Comparison of ENCODE assay signal across 1 cellular context in the genomic region with DNA sequence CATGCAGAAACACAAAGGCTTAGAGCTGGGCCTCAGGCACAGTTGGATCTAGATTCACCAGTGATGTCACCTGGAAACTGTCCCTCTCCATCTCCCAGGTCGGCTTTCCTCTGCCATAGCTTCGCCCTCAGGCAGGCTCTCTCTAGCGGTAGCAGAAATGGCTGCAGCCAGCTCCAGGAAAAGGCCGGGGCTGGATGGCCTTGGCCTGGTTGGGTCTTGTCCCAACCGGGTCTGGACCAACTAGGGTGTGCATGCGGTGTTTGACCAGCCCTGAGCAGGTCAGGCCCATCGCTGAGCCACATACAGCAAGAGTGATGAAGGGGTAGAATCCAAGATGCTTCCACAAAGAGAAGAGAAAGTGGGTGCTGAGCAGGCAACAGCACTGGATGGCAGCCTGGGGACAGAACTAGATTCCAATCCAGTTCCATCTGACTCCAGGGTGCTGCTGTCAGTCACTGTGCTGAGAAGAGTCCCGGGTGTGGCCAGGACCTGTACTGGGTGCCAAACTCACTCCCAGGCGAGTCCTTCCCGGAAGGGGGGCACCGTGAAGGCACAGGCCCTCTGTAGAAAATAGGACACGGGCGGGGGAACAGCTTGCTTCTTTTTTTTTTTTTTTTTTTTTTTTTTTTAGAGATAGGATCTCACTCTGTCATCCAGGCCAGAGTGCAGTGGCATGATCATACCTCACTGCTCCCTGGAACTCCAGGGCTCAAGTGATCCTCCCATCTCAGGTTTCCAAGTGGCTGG.
TF ChIP-seq lines count a peak whose summit lies in the region.

No MANE protein-coding gene starts in this region.

TF ChIP-seq in liver, 16 proteins besides CTCF, POLR2A, EP300 and RAD21 (continued from another document):
- TF ChIP-seq, protein P1, sequence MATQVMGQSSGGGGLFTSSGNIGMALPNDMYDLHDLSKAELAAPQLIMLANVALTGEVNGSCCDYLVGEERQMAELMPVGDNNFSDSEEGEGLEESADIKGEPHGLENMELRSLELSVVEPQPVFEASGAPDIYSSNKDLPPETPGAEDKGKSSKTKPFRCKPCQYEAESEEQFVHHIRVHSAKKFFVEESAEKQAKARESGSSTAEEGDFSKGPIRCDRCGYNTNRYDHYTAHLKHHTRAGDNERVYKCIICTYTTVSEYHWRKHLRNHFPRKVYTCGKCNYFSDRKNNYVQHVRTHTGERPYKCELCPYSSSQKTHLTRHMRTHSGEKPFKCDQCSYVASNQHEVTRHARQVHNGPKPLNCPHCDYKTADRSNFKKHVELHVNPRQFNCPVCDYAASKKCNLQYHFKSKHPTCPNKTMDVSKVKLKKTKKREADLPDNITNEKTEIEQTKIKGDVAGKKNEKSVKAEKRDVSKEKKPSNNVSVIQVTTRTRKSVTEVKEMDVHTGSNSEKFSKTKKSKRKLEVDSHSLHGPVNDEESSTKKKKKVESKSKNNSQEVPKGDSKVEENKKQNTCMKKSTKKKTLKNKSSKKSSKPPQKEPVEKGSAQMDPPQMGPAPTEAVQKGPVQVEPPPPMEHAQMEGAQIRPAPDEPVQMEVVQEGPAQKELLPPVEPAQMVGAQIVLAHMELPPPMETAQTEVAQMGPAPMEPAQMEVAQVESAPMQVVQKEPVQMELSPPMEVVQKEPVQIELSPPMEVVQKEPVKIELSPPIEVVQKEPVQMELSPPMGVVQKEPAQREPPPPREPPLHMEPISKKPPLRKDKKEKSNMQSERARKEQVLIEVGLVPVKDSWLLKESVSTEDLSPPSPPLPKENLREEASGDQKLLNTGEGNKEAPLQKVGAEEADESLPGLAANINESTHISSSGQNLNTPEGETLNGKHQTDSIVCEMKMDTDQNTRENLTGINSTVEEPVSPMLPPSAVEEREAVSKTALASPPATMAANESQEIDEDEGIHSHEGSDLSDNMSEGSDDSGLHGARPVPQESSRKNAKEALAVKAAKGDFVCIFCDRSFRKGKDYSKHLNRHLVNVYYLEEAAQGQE (IDR thresholded peaks at IDR 0.05), result peak; percentile 37
- TF ChIP-seq HNF4G (IDR thresholded peaks at IDR 0.05) (no peak), GABPA (IDR thresholded peaks at IDR 0.05 in 1 of 2, conservative IDR thresholded peaks at IDR 0.05 in 1 of 2) (no peak)
TF ChIP-seq in liver: peak in this region for 7.
